In the genomic region with DNA sequence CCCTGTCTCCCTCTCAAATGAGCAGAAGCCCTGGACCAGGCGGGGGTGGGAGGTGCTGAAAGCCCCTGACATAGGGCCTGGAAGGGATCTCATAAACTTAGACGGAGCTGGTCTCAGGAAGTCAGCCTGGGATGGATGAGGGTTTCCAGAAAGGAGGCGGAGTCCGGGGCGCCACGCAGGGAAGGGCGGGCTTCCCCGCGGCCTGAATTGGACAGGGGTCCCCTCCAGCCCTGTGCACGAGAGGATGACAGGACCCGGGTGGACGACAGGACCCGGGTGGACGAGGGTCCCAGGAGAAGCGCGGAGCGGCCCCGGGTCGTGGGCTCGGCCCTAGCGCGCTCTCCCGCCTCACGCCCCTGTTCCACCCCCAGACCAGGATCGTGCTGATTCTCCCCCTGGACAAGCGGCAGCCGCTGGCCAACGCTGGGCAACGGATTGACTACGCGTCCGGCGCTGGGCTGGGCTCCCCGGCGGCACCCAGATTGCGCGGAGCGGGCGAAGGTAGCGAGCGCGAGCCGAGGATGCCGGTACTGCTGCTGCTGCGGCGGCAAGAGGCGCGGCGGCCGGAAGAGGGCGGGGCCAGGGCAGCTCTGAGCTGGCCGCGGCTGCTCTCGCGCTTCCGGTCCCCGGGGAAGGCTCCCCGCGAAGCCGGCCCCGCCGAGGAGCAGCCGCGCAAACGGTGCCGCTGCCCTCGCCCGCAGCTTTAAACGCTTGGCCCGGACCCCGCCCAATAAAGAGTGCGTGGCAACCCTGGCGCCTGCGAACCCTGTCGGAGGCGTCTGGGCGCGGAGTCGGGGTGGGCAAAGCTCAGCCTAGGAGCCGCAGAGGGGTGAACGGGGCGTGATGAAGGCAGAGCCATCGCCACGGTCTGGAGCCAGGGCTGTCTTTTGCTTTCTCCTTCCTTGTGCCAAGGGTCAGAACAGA, we compare ENCODE assay signal across 1 cellular context.
TF ChIP-seq lines count a peak whose summit lies in the region.

No MANE protein-coding gene starts in this region.

TF ChIP-seq in HepG2, 621 proteins besides CTCF, POLR2A, EP300 and RAD21 (continued from another document and continues in another):
- TF ChIP-seq PHF21A (CRISPR knock-in tag; IDR thresholded peaks at IDR 0.05) = peak; percentile 89
- peak; percentile 97; the same call in 1 of the 2 replicates for TF ChIP-seq ZNF326 (CRISPR knock-in tag; IDR thresholded peaks at IDR 0.05; ENCODE audit: borderline replicate concordance)
- peak; percentile 93 for TF ChIP-seq ZBTB42 (CRISPR knock-in tag; IDR thresholded peaks at IDR 0.05)
- TF ChIP-seq, protein P1, sequence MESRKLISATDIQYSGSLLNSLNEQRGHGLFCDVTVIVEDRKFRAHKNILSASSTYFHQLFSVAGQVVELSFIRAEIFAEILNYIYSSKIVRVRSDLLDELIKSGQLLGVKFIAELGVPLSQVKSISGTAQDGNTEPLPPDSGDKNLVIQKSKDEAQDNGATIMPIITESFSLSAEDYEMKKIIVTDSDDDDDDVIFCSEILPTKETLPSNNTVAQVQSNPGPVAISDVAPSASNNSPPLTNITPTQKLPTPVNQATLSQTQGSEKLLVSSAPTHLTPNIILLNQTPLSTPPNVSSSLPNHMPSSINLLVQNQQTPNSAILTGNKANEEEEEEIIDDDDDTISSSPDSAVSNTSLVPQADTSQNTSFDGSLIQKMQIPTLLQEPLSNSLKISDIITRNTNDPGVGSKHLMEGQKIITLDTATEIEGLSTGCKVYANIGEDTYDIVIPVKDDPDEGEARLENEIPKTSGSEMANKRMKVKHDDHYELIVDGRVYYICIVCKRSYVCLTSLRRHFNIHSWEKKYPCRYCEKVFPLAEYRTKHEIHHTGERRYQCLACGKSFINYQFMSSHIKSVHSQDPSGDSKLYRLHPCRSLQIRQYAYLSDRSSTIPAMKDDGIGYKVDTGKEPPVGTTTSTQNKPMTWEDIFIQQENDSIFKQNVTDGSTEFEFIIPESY (CRISPR knock-in tag; IDR thresholded peaks at IDR 0.05) = no peak; the same call in 1 of the 2 replicates
- TF ChIP-seq NFIC (IDR thresholded peaks at IDR 0.05; ENCODE audit: low read length) = no peak
- TF ChIP-seq, protein P2, sequence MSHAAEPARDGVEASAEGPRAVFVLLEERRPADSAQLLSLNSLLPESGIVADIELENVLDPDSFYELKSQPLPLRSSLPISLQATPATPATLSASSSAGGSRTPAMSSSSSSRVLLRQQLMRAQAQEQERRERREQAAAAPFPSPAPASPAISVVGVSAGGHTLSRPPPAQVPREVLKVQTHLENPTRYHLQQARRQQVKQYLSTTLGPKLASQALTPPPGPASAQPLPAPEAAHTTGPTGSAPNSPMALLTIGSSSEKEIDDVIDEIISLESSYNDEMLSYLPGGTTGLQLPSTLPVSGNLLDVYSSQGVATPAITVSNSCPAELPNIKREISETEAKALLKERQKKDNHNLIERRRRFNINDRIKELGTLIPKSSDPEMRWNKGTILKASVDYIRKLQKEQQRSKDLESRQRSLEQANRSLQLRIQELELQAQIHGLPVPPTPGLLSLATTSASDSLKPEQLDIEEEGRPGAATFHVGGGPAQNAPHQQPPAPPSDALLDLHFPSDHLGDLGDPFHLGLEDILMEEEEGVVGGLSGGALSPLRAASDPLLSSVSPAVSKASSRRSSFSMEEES (CRISPR knock-in tag; IDR thresholded peaks at IDR 0.05) = 0 out of 2 replicates have a peak, but pooled peaks have one; percentile 14
- peak; percentile 80; the same call in 1 of the 2 replicates for TF ChIP-seq KMT2A (CRISPR knock-in tag; IDR thresholded peaks at IDR 0.05)
- peak; percentile 97 for TF ChIP-seq ZNF790 (CRISPR knock-in tag; IDR thresholded peaks at IDR 0.05; ENCODE audit: borderline replicate concordance)
- peak; percentile 38; the same call in 1 of the 2 replicates for TF ChIP-seq KLF15 (CRISPR knock-in tag; IDR thresholded peaks at IDR 0.05; ENCODE audit: borderline replicate concordance)
- peak; percentile 71 for TF ChIP-seq BRD4 (CRISPR knock-in tag; IDR thresholded peaks at IDR 0.05)
- peak; percentile 57 for TF ChIP-seq HNRNPH1 (optimal IDR thresholded peaks at IDR 0.05; ENCODE audit: low read depth, low read length)
- TF ChIP-seq DR1 (CRISPR knock-in tag; IDR thresholded peaks at IDR 0.05) = peak; percentile 67
- TF ChIP-seq, protein P3, sequence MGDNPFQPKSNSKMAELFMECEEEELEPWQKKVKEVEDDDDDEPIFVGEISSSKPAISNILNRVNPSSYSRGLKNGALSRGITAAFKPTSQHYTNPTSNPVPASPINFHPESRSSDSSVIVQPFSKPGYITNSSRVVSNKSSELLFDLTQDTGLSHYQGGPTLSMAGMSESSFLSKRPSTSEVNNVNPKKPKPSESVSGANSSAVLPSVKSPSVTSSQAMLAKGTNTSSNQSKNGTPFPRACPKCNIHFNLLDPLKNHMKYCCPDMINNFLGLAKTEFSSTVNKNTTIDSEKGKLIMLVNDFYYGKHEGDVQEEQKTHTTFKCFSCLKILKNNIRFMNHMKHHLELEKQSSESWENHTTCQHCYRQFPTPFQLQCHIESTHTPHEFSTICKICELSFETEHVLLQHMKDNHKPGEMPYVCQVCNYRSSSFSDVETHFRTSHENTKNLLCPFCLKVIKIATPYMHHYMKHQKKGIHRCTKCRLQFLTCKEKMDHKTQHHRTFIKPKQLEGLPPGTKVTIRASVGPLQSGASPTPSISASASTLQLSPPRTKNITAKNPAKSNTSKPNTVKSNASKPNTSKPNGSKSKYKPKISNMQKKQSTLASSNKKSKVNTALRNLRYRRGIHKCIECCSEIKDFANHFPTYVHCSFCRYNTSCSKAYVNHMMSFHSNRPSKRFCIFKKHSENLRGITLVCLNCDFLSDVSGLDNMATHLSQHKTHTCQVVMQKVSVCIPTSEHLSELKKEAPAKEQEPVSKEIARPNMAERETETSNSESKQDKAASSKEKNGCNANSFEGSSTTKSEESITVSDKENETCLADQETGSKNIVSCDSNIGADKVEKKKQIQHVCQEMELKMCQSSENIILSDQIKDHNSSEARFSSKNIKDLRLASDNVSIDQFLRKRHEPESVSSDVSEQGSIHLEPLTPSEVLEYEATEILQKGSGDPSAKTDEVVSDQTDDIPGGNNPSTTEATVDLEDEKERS (CRISPR knock-in tag; IDR thresholded peaks at IDR 0.05) = no peak
- TF ChIP-seq ZNF563 (CRISPR knock-in tag; IDR thresholded peaks at IDR 0.05) = peak; percentile 94
- no peak for TF ChIP-seq ZNF101 (CRISPR knock-in tag; IDR thresholded peaks at IDR 0.05; ENCODE audit: borderline replicate concordance, low read depth)
- TF ChIP-seq, protein P4, sequence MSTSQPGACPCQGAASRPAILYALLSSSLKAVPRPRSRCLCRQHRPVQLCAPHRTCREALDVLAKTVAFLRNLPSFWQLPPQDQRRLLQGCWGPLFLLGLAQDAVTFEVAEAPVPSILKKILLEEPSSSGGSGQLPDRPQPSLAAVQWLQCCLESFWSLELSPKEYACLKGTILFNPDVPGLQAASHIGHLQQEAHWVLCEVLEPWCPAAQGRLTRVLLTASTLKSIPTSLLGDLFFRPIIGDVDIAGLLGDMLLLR (CRISPR knock-in tag; IDR thresholded peaks at IDR 0.05) = peak; percentile 90
- TF ChIP-seq NFRKB (IDR thresholded peaks at IDR 0.05) = no peak
- no peak for TF ChIP-seq TBL1XR1 (IDR thresholded peaks at IDR 0.05; ENCODE audit: borderline replicate concordance, low read length, partially characterized antibody)
- TF ChIP-seq SRSF4 (IDR thresholded peaks at IDR 0.05; ENCODE audit: low read depth, low read length, poor library complexity, severe bottlenecking) = no peak
- no peak for TF ChIP-seq SRSF1 (optimal IDR thresholded peaks at IDR 0.05; ENCODE audit: low read depth, low read length)
- peak; percentile 98; the same call in 1 of the 2 replicates for TF ChIP-seq ZNF558 (CRISPR knock-in tag; IDR thresholded peaks at IDR 0.05; ENCODE audit: borderline replicate concordance)
- TF ChIP-seq, protein P5, sequence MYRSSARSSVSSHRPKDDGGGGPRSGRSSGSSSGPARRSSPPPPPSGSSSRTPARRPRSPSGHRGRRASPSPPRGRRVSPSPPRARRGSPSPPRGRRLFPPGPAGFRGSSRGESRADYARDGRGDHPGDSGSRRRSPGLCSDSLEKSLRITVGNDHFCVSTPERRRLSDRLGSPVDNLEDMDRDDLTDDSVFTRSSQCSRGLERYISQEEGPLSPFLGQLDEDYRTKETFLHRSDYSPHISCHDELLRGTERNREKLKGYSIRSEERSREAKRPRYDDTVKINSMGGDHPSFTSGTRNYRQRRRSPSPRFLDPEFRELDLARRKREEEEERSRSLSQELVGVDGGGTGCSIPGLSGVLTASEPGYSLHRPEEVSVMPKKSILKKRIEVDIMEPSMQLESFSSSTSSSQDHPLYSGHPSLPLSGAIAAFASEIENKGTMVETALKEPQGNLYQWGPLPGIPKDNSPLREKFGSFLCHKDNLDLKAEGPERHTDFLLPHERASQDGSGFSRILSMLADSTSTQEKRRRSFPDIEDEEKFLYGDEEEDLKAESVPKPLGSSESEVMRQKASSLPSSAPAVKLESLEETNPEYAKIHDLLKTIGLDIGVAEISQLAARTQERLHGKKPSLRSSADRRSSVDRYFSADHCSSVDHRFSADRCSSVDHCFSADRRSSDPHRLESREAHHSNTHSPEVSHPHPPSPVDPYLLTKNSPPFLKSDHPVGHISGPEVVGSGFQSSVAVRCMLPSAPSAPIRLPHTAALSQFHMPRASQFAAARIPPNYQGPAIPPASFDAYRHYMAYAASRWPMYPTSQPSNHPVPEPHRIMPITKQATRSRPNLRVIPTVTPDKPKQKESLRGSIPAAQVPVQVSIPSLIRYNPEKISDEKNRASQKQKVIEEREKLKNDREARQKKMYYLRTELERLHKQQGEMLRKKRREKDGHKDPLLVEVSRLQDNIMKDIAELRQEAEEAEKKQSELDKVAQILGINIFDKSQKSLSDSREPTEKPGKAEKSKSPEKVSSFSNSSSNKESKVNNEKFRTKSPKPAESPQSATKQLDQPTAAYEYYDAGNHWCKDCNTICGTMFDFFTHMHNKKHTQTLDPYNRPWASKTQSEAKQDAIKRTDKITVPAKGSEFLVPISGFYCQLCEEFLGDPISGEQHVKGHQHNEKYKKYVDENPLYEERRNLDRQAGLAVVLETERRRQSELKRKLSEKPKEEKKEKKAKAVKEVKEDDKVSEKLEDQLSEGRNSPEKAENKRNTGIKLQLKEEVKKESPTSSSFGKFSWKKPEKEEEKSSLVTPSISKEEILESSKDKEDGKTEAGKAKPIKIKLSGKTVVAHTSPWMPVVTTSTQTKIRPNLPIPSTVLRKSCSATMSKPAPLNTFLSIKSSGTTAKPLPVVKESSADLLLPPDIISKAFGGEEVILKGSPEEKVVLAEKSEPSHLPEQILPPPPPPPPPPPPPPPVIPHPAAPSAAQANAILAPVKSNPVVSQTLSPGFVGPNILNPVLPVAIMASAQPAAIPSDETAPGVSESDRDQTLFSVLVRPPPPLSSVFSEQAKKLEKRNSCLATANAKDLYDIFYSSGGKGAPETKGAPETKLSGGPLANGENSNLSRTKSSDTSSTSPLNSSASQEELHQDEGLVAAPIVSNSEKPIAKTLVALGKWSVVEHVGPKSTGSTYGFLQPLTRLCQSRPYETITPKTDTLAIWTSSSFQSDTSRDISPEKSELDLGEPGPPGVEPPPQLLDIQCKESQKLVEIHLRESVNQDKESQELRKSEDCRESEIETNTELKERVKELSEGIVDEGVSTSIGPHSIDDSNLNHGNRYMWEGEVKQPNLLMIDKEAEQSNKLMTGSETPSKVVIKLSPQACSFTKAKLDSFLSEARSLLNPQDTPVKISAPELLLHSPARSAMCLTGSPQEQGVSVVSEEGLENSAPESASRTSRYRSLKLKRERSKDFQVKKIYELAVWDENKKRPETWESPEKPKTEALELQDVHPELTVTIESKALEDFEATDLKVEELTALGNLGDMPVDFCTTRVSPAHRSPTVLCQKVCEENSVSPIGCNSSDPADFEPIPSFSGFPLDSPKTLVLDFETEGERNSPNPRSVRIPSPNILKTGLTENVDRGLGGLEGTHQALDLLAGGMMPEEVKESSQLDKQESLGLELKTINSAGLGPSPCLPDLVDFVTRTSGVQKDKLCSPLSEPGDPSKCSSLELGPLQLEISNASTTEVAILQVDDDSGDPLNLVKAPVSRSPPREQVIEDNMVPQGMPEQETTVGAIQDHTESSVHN (CRISPR knock-in tag; IDR thresholded peaks at IDR 0.05) = no peak
- TF ChIP-seq KMT2B (CRISPR knock-in tag; IDR thresholded peaks at IDR 0.05) = peak; percentile 78
- peak; percentile 80 for TF ChIP-seq MAZ (IDR thresholded peaks at IDR 0.05; ENCODE audit: borderline replicate concordance, low read depth, low read length)
- peak; percentile 93 for TF ChIP-seq MAZ (CRISPR knock-in tag; IDR thresholded peaks at IDR 0.05; ENCODE audit: low read depth)
- TF ChIP-seq SMARCC2 (IDR thresholded peaks at IDR 0.05) = no peak
- TF ChIP-seq, protein P6, sequence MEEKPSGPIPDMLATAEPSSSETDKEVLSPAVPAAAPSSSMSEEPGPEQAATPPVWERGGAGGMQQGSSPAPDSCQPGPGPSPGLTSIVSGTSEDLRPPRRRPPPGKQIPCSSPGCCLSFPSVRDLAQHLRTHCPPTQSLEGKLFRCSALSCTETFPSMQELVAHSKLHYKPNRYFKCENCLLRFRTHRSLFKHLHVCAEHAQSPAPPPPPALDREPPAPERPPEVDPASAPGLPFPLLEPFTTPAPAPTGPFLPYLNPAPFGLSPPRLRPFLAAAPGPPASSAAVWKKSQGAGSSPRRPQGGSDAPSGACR (CRISPR knock-in tag; IDR thresholded peaks at IDR 0.05) = no peak; the same call in 1 of the 2 replicates
- TF ChIP-seq ELF4 (CRISPR knock-in tag; IDR thresholded peaks at IDR 0.05; ENCODE audit: borderline replicate concordance) = peak; percentile 72; the same call in 1 of the 2 replicates
- TF ChIP-seq ZNF746 (CRISPR knock-in tag; IDR thresholded peaks at IDR 0.05) = peak; percentile 27; the same call in 1 of the 2 replicates
- TF ChIP-seq SIX1 (CRISPR knock-in tag; IDR thresholded peaks at IDR 0.05; ENCODE audit: borderline replicate concordance) = no peak
- TF ChIP-seq POLR2AphosphoS5 (IDR thresholded peaks at IDR 0.05; ENCODE audit: low read depth, low read length) = peak; percentile 84
- TF ChIP-seq ETV5 (CRISPR knock-in tag; IDR thresholded peaks at IDR 0.05; ENCODE audit: borderline replicate concordance) = peak; percentile 96
- peak; percentile 27; the same call in 1 of the 2 replicates for TF ChIP-seq NFATC3 (CRISPR knock-in tag; IDR thresholded peaks at IDR 0.05)
